Comparison of ENCODE assay signal across 23 cellular contexts in the genomic region with DNA sequence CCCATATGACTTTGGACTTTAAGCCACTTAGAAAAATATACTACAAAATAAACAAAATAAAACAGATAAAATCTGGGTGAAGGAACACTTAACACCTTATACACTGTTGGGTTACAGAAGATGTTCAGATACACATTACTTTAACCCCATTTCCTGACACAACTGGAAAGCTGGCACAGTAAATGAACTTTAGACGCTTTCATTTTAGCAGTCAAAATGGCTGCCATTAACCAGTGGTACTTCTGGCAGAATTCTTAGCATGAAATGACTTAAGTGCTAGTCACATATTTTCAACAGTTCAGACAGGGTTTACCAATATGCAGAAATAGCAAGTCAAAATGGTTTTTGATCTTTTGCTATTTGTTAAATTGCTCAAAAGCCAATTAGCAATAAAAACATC. TPM values are rescaled to one million over a fixed set of nuclear protein-coding genes. Genes with fewer than 3 reads are reported as not detected.
DNase-seq lines count a peak whose midpoint lies in the region; ATAC-seq, FAIRE-seq and TF ChIP-seq lines count a peak whose summit lies in the region.
"Had no signal": no experiment of that assay in that cellular context is flagged by ENCODE, and none has a peak within 500 bp of the region (broad histone marks: within the 10 kb centered on the region; RNA-seq: fewer than 3 reads in every experiment).

No MANE protein-coding gene starts in this region.

- BruUV-seq in HepG2 (replicated peaks; lab: Mats Ljungman, UMichigan) (no TSS peak), GM12878 (replicated peaks; lab: Mats Ljungman, UMichigan) (no TSS peak)

- DNase-seq in HepG2 (ENCODE audit: low spot score) (no peak), right lobe of liver (no peak), GM12878 (ENCODE audit: low read depth, low spot score) (no peak), natural killer cell (no peak), DMS114 treated with DMSO at 0.1 percent for 48 hours (lab: John Stamatoyannopoulos, UW; ENCODE audit: unreplicated experiment) (no peak), stomach (no peak)
- DNase-seq: CD4-positive, CD25-positive, alpha-beta regulatory T cell; DMS53; GDM1; Kasumi-1; MV-4-11; NCI-H1105; NCI-H1436 treated with DMSO at 0.1 percent for 48 hours; NCI-H187 treated with DMSO at 0.1 percent for 48 hours; NCI-H2171 treated with DMSO at 0.1 percent for 48 hours; NCI-H345; NCI-H524; NCI-H748 treated with DMSO at 0.1 percent for 48 hours had no signal

- H3K4me1 ChIP-seq in HepG2 (ENCODE audit: insufficient read depth, low read length): peaks cover 27% of the 10 kb centered on the region
- peaks cover 0 to 15% (median 5%) of the 10 kb centered on the region in 4 donors for H3K4me1 ChIP-seq in right lobe of liver
- peaks cover 5% of the 10 kb centered on the region for H3K4me1 ChIP-seq in GM12878 (ENCODE audit: control insufficient read depth, insufficient read depth, low read length)
- peaks cover 2 to 49% (median 25%) of the 10 kb centered on the region in 4 donors for H3K4me1 ChIP-seq in stomach
- H3K4me1 ChIP-seq: BLaER1 had no signal

- TF ChIP-seq POLR2A in HepG2 (IDR thresholded peaks at IDR 0.05; ENCODE audit: insufficient read depth in 1 of 2, low read depth in 2 of 2, low read length in 2 of 2) (no peak), right lobe of liver (IDR thresholded peaks at IDR 0.05) (no peak), GM12878 (IDR thresholded peaks at IDR 0.05; ENCODE audit: low read depth, low read length) (no peak), stomach (IDR thresholded peaks at IDR 0.05) (no peak)

- TF ChIP-seq RAD21 in HepG2 (CRISPR knock-in tag; IDR thresholded peaks at IDR 0.05) (no peak), GM12878 (IDR thresholded peaks at IDR 0.05; ENCODE audit: insufficient read depth, low read depth, low read length) (no peak)

- H3K4me2 ChIP-seq in HepG2 (ENCODE audit: low read depth, low read length) (no peak overlapping the region), GM12878 (ENCODE audit: control insufficient read depth, insufficient read depth) (no peak overlapping the region)
- H3K4me2 ChIP-seq: BLaER1 had no signal

- POLR2A ChIA-PET in HepG2 (lab: Yijun Ruan, JAX): no interaction called here
- POLR2A ChIA-PET in GM12878 (lab: Charles Lee): interaction anchor here (0.6 kb wide), 1 partner anchor 1978 kb away, joined by 6 read pairs; no protein-coding TSS in a partner anchor

- no peaks in the 10 kb centered on the region for H3K9me3 Mint-ChIP-seq in natural killer cell
- H3K9me3 Mint-ChIP-seq: CD4-positive, CD25-positive, alpha-beta regulatory T cell had no signal

- H3K9ac ChIP-seq in HepG2 (ENCODE audit: insufficient read depth, low read depth, low read length) (no peak overlapping the region), GM12878 (ENCODE audit: control insufficient read depth, insufficient read depth, low read length) (no peak overlapping the region)
- H3K9ac ChIP-seq: BLaER1 had no signal

- H2AFZ ChIP-seq in HepG2 (ENCODE audit: low read length) (no peak overlapping the region), GM12878 (ENCODE audit: control insufficient read depth, low read depth, low read length) (no peak overlapping the region)

- RAD21 ChIA-PET in GM12878 (lab: Charles Lee; ENCODE audit: unreplicated experiment): no interaction called here

- peak overlapping the region; percentile 19 for H3K4me3 Mint-ChIP-seq in natural killer cell

- no peak for ATAC-seq in HepG2
- ATAC-seq in right lobe of liver: no peak
- ATAC-seq in GM12878: no peak
- ATAC-seq in natural killer cell: peak in 2 of 3 donors; percentile 52
- no peak for ATAC-seq in HG02973 (IDR thresholded peaks at IDR 0.05; ENCODE audit: unreplicated experiment)
- ATAC-seq: K562 had no signal

- H3K27ac Mint-ChIP-seq in natural killer cell: peak overlapping the region; percentile 75 to 87

- no peak for TF ChIP-seq EP300 in HepG2 (IDR thresholded peaks at IDR 0.05; ENCODE audit: low read depth in 2 of 2, low read length in 2 of 2)
- TF ChIP-seq EP300 in HepG2 (CRISPR knock-in tag; IDR thresholded peaks at IDR 0.05; ENCODE audit: borderline replicate concordance): no peak
- no peak for TF ChIP-seq EP300 in GM12878 (IDR thresholded peaks at IDR 0.05; ENCODE audit: borderline replicate concordance in 1 of 2, control insufficient read depth in 1 of 2, low read depth in 2 of 2, low read length in 2 of 2)
- no peak for TF ChIP-seq EP300 in stomach (IDR thresholded peaks at IDR 0.05)

- H4K20me1 ChIP-seq in HepG2 (ENCODE audit: insufficient read depth, low read length) (peaks cover 23% of the 10 kb centered on the region; the same call in 1 of the 2 replicates), GM12878 (ENCODE audit: control insufficient read depth, insufficient read depth) (no peaks in the 10 kb centered on the region)

- H3K9me3 ChIP-seq in HepG2 (ENCODE audit: low read length): no peaks in the 10 kb centered on the region
- no peaks in the 10 kb centered on the region for H3K9me3 ChIP-seq in right lobe of liver
- no peaks in the 10 kb centered on the region for H3K9me3 ChIP-seq in GM12878 (replicated peaks; ENCODE audit: control insufficient read depth, insufficient read depth, low read length)
- H3K9me3 ChIP-seq in stomach: no peaks in the 10 kb centered on the region
- H3K9me3 ChIP-seq: BLaER1 had no signal

- in situ Hi-C loops in HepG2 (cut with HindIII; ENCODE audit: extremely low pct_ligation_motif_present, low pct_unique_long_range_greater_than_20kb) (no loop called here), GM12878 (cut with MboI) (no loop called here)

- H3K27me3 Mint-ChIP-seq in natural killer cell (ENCODE audit: low read depth in 2 of 2): no peaks in the 10 kb centered on the region
- H3K27me3 Mint-ChIP-seq: CD4-positive, CD25-positive, alpha-beta regulatory T cell had no signal

- SMC1A ChIA-PET in GM12878 (lab: Charles Lee; ENCODE audit: uncharacterized antibody, unreplicated experiment): no interaction called here

- intact Hi-C loops in HepG2 (cut with micrococcal nuclease; ENCODE audit: unreplicated experiment) (no loop called here), right lobe of liver (cut with DNase I) (no loop called here), GM12878 (cut with micrococcal nuclease; ENCODE audit: unreplicated experiment) (no loop called here), natural killer cell (cut with micrococcal nuclease) (no loop called here), stomach (cut with DNase I; ENCODE audit: low total_unique reads) (no loop called here)

- peaks cover 41 to 47% of the 10 kb centered on the region in 2 donors for H3K4me1 Mint-ChIP-seq in natural killer cell

- CTCF ChIA-PET in HepG2 (lab: Yijun Ruan, JAX; ENCODE audit: low intra/inter-chr PET ratio, low total read pairs) (no interaction called here), GM12878 (lab: Yijun Ruan, JAX) (interaction anchor here (0.7 kb wide), 1 partner anchor 17 kb away, joined by 3 read pairs; no protein-coding TSS in a partner anchor)

- H3K79me2 ChIP-seq in HepG2 (ENCODE audit: insufficient read depth, low read length): peaks cover 71% of the 10 kb centered on the region
- H3K79me2 ChIP-seq in GM12878 (ENCODE audit: control insufficient read depth, insufficient read depth, low read length): no peaks in the 10 kb centered on the region; the same call in 1 of the 2 replicates

- WGBS in HepG2 (ENCODE audit: low lambda C conversion rate): 100% methylated on average over 1 of the region's 1 CpG
- WGBS in right lobe of liver (ENCODE audit: insufficient coverage, low coverage, low lambda C conversion rate, missing lambda C conversion rate): 80% methylated on average over 1 of the region's 1 CpG
- WGBS in GM12878 (ENCODE audit: insufficient coverage, insufficient replicate concordance, low lambda C conversion rate, missing lambda C conversion rate): 100% methylated on average over 1 of the region's 1 CpG
- WGBS in stomach, 5 donors: 83 to 95% (median 91%) methylated on average over 1 of the region's 1 CpG

- H3K27ac ChIP-seq in HepG2 (ENCODE audit: extremely low read length, insufficient read depth, low read length): peak overlapping the region; percentile 13
- no peak overlapping the region for H3K27ac ChIP-seq in right lobe of liver
- no peak overlapping the region for H3K27ac ChIP-seq in GM12878 (ENCODE audit: control insufficient read depth, insufficient read depth)
- H3K27ac ChIP-seq in stomach: no peak overlapping the region
- H3K27ac ChIP-seq: BLaER1 had no signal

- peaks cover 7% of the 10 kb centered on the region for H3K36me3 Mint-ChIP-seq in natural killer cell

- no peak for TF ChIP-seq CTCF in HepG2 (CRISPR knock-in tag; IDR thresholded peaks at IDR 0.05)
- TF ChIP-seq CTCF in right lobe of liver (IDR thresholded peaks at IDR 0.05): no peak
- TF ChIP-seq CTCF in GM12878 (IDR thresholded peaks at IDR 0.05 in 2 of 3, conservative IDR thresholded peaks at IDR 0.05 in 1 of 3; ENCODE audit: control insufficient read depth in 2 of 3, extremely low read depth in 1 of 3, insufficient read depth in 1 of 3, low read depth in 3 of 3, low read length in 3 of 3): no peak
- TF ChIP-seq CTCF in natural killer cell (IDR thresholded peaks at IDR 0.05): no peak
- no peak for TF ChIP-seq CTCF in stomach (IDR thresholded peaks at IDR 0.05)

- H3K36me3 ChIP-seq in HepG2 (replicated peaks in 1 of 2; ENCODE audit: control insufficient read depth in 1 of 2, insufficient read depth in 2 of 2, low read length in 2 of 2): peaks cover 8 to 28% of the 10 kb centered on the region in 2 experiments
- peaks cover 0 to 11% (median 4%) of the 10 kb centered on the region in 4 donors for H3K36me3 ChIP-seq in right lobe of liver
- H3K36me3 ChIP-seq in GM12878 (ENCODE audit: control insufficient read depth in 2 of 2, insufficient read depth in 2 of 2, low read length in 1 of 2): no peaks in the 10 kb centered on the region
- H3K36me3 ChIP-seq in stomach: peaks cover 0 to 25% (median 19%) of the 10 kb centered on the region in 4 donors

- H3K27me3 ChIP-seq in HepG2 (ENCODE audit: control insufficient read depth in 1 of 2, insufficient read depth in 2 of 2, low read length in 2 of 2): no peaks in the 10 kb centered on the region; a peak in 1 of 5 replicates
- no peaks in the 10 kb centered on the region for H3K27me3 ChIP-seq in right lobe of liver
- no peaks in the 10 kb centered on the region for H3K27me3 ChIP-seq in GM12878 (replicated peaks in 1 of 2; ENCODE audit: control insufficient read depth in 2 of 2, insufficient read depth in 2 of 2, low read length in 1 of 2)
- no peaks in the 10 kb centered on the region for H3K27me3 ChIP-seq in stomach
- H3K27me3 ChIP-seq: BLaER1 had no signal

- H3K4me3 ChIP-seq in HepG2 (replicated peaks in 1 of 3; ENCODE audit: insufficient read depth in 1 of 3, low read depth in 2 of 3, low read length in 3 of 3) (no peak overlapping the region), right lobe of liver (no peak overlapping the region), GM12878 (no peak overlapping the region), stomach (no peak overlapping the region)
- H3K4me3 ChIP-seq: BLaER1, K562 had no signal

- FAIRE-seq in HepG2 (lab: Jason Lieb, UNC) (no peak), GM12878 (lab: Jason Lieb, UNC) (no peak)
- FAIRE-seq: D721Med, GM12891, K562 had no signal

RNA-seq across cellular contexts. Expression of gene PIK3C2A, which starts 37.9 kb away (rescaled TPM):
- total RNA-seq in HepG2 (2016; rRNA removed; fragmentation: Illumina TruSeq; extraction: Trizol): 49.9 and 117 TPM in 2 replicates
- total RNA-seq in HepG2 (2016; cell fraction: cytosol; rRNA removed; fragmentation: Illumina TruSeq; extraction: Trizol; ENCODE audit: low read depth): 14.2 and 20.8 TPM in 2 replicates
- 44.6 and 112 TPM in 2 replicates for total RNA-seq in HepG2 (2016; cell fraction: insoluble cytoplasmic fraction; rRNA removed; fragmentation: Illumina TruSeq; extraction: Trizol)
- 33.1 and 34.1 TPM in 2 replicates for total RNA-seq in HepG2 (2016; cell fraction: membrane; rRNA removed; fragmentation: Illumina TruSeq; extraction: Trizol)
- 62.5 and 71.3 TPM in 2 replicates for total RNA-seq in HepG2 (2016; cell fraction: nucleus; rRNA removed; fragmentation: Illumina TruSeq; extraction: Trizol)
- polyA plus RNA-seq in HepG2 (2011; rRNA removed): 21.0 and 27.5 TPM in 2 replicates
- polyA plus RNA-seq in HepG2 (2011; cell fraction: cytosol; rRNA removed): 8.7 and 15.7 TPM in 2 replicates
- 20.6 and 32.7 TPM in 2 replicates for polyA plus RNA-seq in HepG2 (2011; cell fraction: nucleus; rRNA removed)
- polyA plus RNA-seq in HepG2 (2012): 24.1 and 25.2 TPM in 2 replicates
- 0.94 and 1.3 TPM in 2 replicates for polyA plus RNA-seq in HepG2 (2016; cell fraction: cytosol; fragmentation: Illumina TruSeq; extraction: Trizol; ENCODE audit: low read depth)
- 34.8 and 40.4 TPM in 2 replicates for polyA plus RNA-seq in HepG2 (2016; cell fraction: insoluble cytoplasmic fraction; fragmentation: Illumina TruSeq; extraction: Trizol; ENCODE audit: low read depth)
- polyA plus RNA-seq in HepG2 (2016; cell fraction: membrane; fragmentation: Illumina TruSeq; extraction: Trizol; ENCODE audit: low read depth): 2.3 and 3.5 TPM in 2 replicates
- 36.1 and 36.9 TPM in 2 replicates for polyA plus RNA-seq in HepG2 (2016; cell fraction: nucleus; fragmentation: Illumina TruSeq; extraction: Trizol; ENCODE audit: insufficient read depth, low read depth)
- 12.0 and 20.1 TPM in 2 replicates for polyA minus RNA-seq in HepG2 (2011; rRNA and poly(A)+ RNA removed; ENCODE audit: low replicate concordance)
- polyA minus RNA-seq in HepG2 (2011; cell fraction: cytosol; rRNA and poly(A)+ RNA removed): 33.6 and 37.3 TPM in 2 replicates
- 83.9 and 93.4 TPM in 2 replicates for polyA minus RNA-seq in HepG2 (2011; cell fraction: nucleus; rRNA and poly(A)+ RNA removed)
- 10 to 100 TPM; 20.3 to 36.4 (median 28.1) TPM for total RNA-seq in right lobe of liver
- total RNA-seq in GM12878 (2013; cell fraction: nucleolus; rRNA removed): 143 and 149 TPM in 2 replicates
- 9.6 and 15.5 TPM in 2 replicates for total RNA-seq in GM12878 (2014; rRNA removed)
- 15.2 and 19.0 TPM in 2 replicates for total RNA-seq in GM12878 (2014; rRNA removed; fragmentation: Illumina TruSeq; extraction: Trizol)
- total RNA-seq in GM12878 (2021): 13.1 and 14.4 TPM in 2 replicates
- polyA plus RNA-seq in GM12878 (2011; ENCODE audit: low read depth): 5.3 TPM
- polyA plus RNA-seq in GM12878 (2011; rRNA removed): 20.6 and 33.6 TPM in 2 replicates
- 5.4 and 7.4 TPM in 2 replicates for polyA plus RNA-seq in GM12878 (2011; cell fraction: cytosol; rRNA removed)
- polyA plus RNA-seq in GM12878 (2011; cell fraction: nucleus; rRNA removed): 14.8 and 16.4 TPM in 2 replicates
- 10.0 and 11.3 TPM in 2 replicates for polyA plus RNA-seq in GM12878 (2012)
- 10.9 and 16.0 TPM in 2 replicates for polyA plus RNA-seq in GM12878 (2014; fragmentation: Illumina TruSeq; extraction: Trizol)
- 1 to 10 TPM; 1.6 to 2.5 TPM for polyA plus RNA-seq in GM12878 (2014; fragmentation: Nextera tagmentation; extraction: Ambion mirVana)
- polyA plus RNA-seq in GM12878 (2014; rRNA removed): 4.8 and 6.9 TPM in 2 replicates
- polyA plus RNA-seq in GM12878 (2016; fragmentation: Nextera tagmentation; extraction: Ambion mirVana): 1 to 10 TPM; 7.3 to 8.6 TPM
- 18.5 and 23.2 TPM in 2 replicates for polyA minus RNA-seq in GM12878 (2011; rRNA and poly(A)+ RNA removed)
- 7.4 and 8.7 TPM in 2 replicates for polyA minus RNA-seq in GM12878 (2011; cell fraction: cytosol; rRNA and poly(A)+ RNA removed)
- 14.1 and 19.9 TPM in 2 replicates for polyA minus RNA-seq in GM12878 (2011; cell fraction: nucleus; rRNA and poly(A)+ RNA removed)
- 10 to 100 TPM; 68.2 to 82.3 (median 69.1) TPM for total RNA-seq in natural killer cell
- total RNA-seq in stomach: 100 to 1,000 TPM in 1 of 5 donors, 10 to 100 TPM in 4; 25.5 to 114 (median 71.9) TPM
- 10 to 100 TPM in 1 of 3 donors, 1 to 10 TPM in 2; 6.6 to 10.1 (median 6.8) TPM for polyA plus RNA-seq in stomach

Comparison
In these comparisons a context has a peak if more than half of its experiments do, and no peak if none do; other contexts are left out.
1. ATAC-seq: peak in natural killer cell (2 of 3); none in HepG2 (single experiment), right lobe of liver (0 of 4), GM12878 (single experiment) and HG02973 (single experiment).
2. Of the 75 proteins assayed by ChIP-seq in both HepG2 and GM12878: peak only in HepG2: none; only in GM12878: YY1; in both: none; in neither: 74.